In genomic region chr17:13879961-13880466, GRCh38 we compare ENCODE assay signal across 4 cellular contexts.
"Had no signal": no experiment of that assay in that cellular context is flagged by ENCODE, and none has a peak within 500 bp of the region (broad histone marks: within the 10 kb centered on the region; RNA-seq: fewer than 3 reads in every experiment).

No MANE protein-coding gene starts in this region.

- H3K4me3 ChIP-seq: K562 had no signal

- H3K27ac ChIP-seq: HL-60 had no signal

- ATAC-seq: HepG2, K562 had no signal

- DNase-seq: IMR-90 had no signal
